Comparison of ENCODE assay signal across 8 cellular contexts in genomic region chr12:29149691-29150382, GRCh38. TPM values are rescaled to one million over a fixed set of nuclear protein-coding genes. Genes with fewer than 3 reads are reported as not detected.
DNase-seq lines count a peak whose midpoint lies in the region; ATAC-seq and TF ChIP-seq lines count a peak whose summit lies in the region.

No MANE protein-coding gene starts in this region.

- H3K36me3 Mint-ChIP-seq in activated naive CD8-positive, alpha-beta T cell treated with anti-CD3 and anti-CD28 coated beads, Interleukin-2, amount 50 U/mL, for 24 hours (ENCODE audit: low read depth): peaks cover 1% of the 10 kb centered on the region

- H3K27me3 Mint-ChIP-seq in activated naive CD8-positive, alpha-beta T cell treated with anti-CD3 and anti-CD28 coated beads, Interleukin-2, amount 50 U/mL, for 24 hours: peaks cover 31% of the 10 kb centered on the region

- H3K36me3 ChIP-seq in KOPT-K1 (ENCODE audit: insufficient read depth, low read length): no peaks in the 10 kb centered on the region
- H3K36me3 ChIP-seq in iPS-15b (ENCODE audit: control insufficient read depth, insufficient read depth, low read length): no peaks in the 10 kb centered on the region
- H3K36me3 ChIP-seq in spleen: no peaks in the 10 kb centered on the region

- intact Hi-C loops in spleen (cut with DNase I; ENCODE audit: low total_unique reads): no loop called here

- peak overlapping the region; percentile 86 for H3K4me3 ChIP-seq in iPS-15b (ENCODE audit: low read depth, low read length)
- peak overlapping the region; percentile 67 to 81 (median 74) for H3K4me3 ChIP-seq in spleen

- H3K9ac ChIP-seq in iPS-15b (ENCODE audit: low read depth, low read length): peak overlapping the region; percentile 86

- TF ChIP-seq CTCF in spleen (IDR thresholded peaks at IDR 0.05 in 8 of 11, conservative IDR thresholded peaks at IDR 0.05 in 3 of 11): no peak

- DNase-seq in activated naive CD8-positive, alpha-beta T cell treated with anti-CD3 and anti-CD28 coated beads, Interleukin-2, amount 50 U/mL, for 24 hours: no peak
- DNase-seq in spleen (peak; percentile 85), SHP77 treated with DMSO at 0.1 percent for 48 hours (lab: John Stamatoyannopoulos, UW) (no peak), NCI-H2196 treated with DMSO at 0.1 percent for 48 hours (lab: John Stamatoyannopoulos, UW; ENCODE audit: unreplicated experiment) (no peak), pons (ENCODE audit: low spot score) (no peak)

- no peaks in the 10 kb centered on the region for H3K9me3 Mint-ChIP-seq in activated naive CD8-positive, alpha-beta T cell treated with anti-CD3 and anti-CD28 coated beads, Interleukin-2, amount 50 U/mL, for 24 hours

- no peak overlapping the region for H3K27ac Mint-ChIP-seq in activated naive CD8-positive, alpha-beta T cell treated with anti-CD3 and anti-CD28 coated beads, Interleukin-2, amount 50 U/mL, for 24 hours

- WGBS in spleen, 5 donors: 11 to 22% (median 12%) methylated on average over 20 to 38 of the region's 38 CpGs

- H3K27me3 ChIP-seq in iPS-15b (ENCODE audit: control insufficient read depth, insufficient read depth, low read length) (peaks cover 4% of the 10 kb centered on the region), spleen (replicated peaks in 1 of 7) (peaks cover 0 to 24% (median 9%) of the 10 kb centered on the region in 7 donors)

- H3K27ac ChIP-seq in KOPT-K1 (ENCODE audit: low read depth, low read length, poor library complexity, severe bottlenecking) (peak overlapping the region; percentile 99), spleen (peak overlapping the region; percentile 76 to 97 (median 91))

- H3K4me3 Mint-ChIP-seq in activated naive CD8-positive, alpha-beta T cell treated with anti-CD3 and anti-CD28 coated beads, Interleukin-2, amount 50 U/mL, for 24 hours: peak overlapping the region; percentile 87

- peaks cover 16% of the 10 kb centered on the region for H3K4me1 Mint-ChIP-seq in activated naive CD8-positive, alpha-beta T cell treated with anti-CD3 and anti-CD28 coated beads, Interleukin-2, amount 50 U/mL, for 24 hours

- peaks cover 14% of the 10 kb centered on the region for H3K4me1 ChIP-seq in iPS-15b (ENCODE audit: control insufficient read depth, insufficient read depth, low read length)
- peaks cover 14 to 74% (median 49%) of the 10 kb centered on the region in 6 donors for H3K4me1 ChIP-seq in spleen

- TF ChIP-seq POLR2A in GM18505 (IDR thresholded peaks at IDR 0.05; ENCODE audit: borderline replicate concordance, extremely low read depth, insufficient read depth, insufficient read length): no peak
- no peak for TF ChIP-seq POLR2A in spleen (IDR thresholded peaks at IDR 0.05)

- H3K9me3 ChIP-seq in KOPT-K1 (ENCODE audit: insufficient read depth, low read length, poor library complexity, severe bottlenecking) (peaks cover 13% of the 10 kb centered on the region), iPS-15b (ENCODE audit: control insufficient read depth, insufficient read depth, low read length) (no peaks in the 10 kb centered on the region), spleen (no peaks in the 10 kb centered on the region)

- peak; percentile 7 for ATAC-seq in GM18505 (IDR thresholded peaks at IDR 0.05; ENCODE audit: unreplicated experiment)
- ATAC-seq in activated naive CD8-positive, alpha-beta T cell treated with anti-CD3 and anti-CD28 coated beads, Interleukin-2, amount 50 U/mL, for 24 hours: peak; percentile 24

RNA-seq across cellular contexts. Expression of gene FAR2, which starts 0.8 kb away (rescaled TPM):
- 10 to 100 TPM; 24.9 to 51.8 (median 32.7) TPM for total RNA-seq in spleen
- 1 to 10 TPM; 2.9 to 9.8 (median 4.2) TPM for polyA plus RNA-seq in spleen
